Comparison of ENCODE assay signal across 23 cellular contexts in genomic region chr9:72312563-72312962, GRCh38. TPM values are rescaled to one million over a fixed set of nuclear protein-coding genes. Genes with fewer than 3 reads are reported as not detected.
DNase-seq lines count a peak whose midpoint lies in the region; ATAC-seq, FAIRE-seq and TF ChIP-seq lines count a peak whose summit lies in the region.
"Had no signal": no experiment of that assay in that cellular context is flagged by ENCODE, and none has a peak within 500 bp of the region (broad histone marks: within the 10 kb centered on the region; RNA-seq: fewer than 3 reads in every experiment).

No MANE protein-coding gene starts in this region.

- H3K27me3 Mint-ChIP-seq in neural progenitor cell (ENCODE audit: insufficient read depth, low read depth): peaks cover 4% of the 10 kb centered on the region
- H3K27me3 Mint-ChIP-seq: activated B cell treated with CpG ODN at 0.5 μM for 24 hours had no signal

- DNase-seq in A549 (ENCODE audit: low read depth in 1 of 2, low spot score in 1 of 2) (no peak), fibroblast of villous mesenchyme (ENCODE audit: low read depth) (peak; percentile 60), NCI-H2171 (lab: John Stamatoyannopoulos, UW) (no peak), activated gamma-delta T cell treated with Interleukin-2 at 50 U/mL for 16 hours (no peak), neural progenitor cell (ENCODE audit: low spot score) (no peak)
- DNase-seq: activated B cell treated with CpG ODN at 0.5 μM for 24 hours; activated CD8-positive, alpha-beta memory T cell treated with anti-CD3 and anti-CD28 coated beads for 24 hours; DMS79 treated with DMSO at 0.1 percent for 48 hours; HCEC 1CT; left cardiac atrium; midbrain; NCI-H1105; NCI-H2107; NCI-H524 treated with DMSO at 0.1 percent for 48 hours; PC-3; stimulated activated CD4-positive, alpha-beta T cell treated with anti-CD3 and anti-CD28 coated beads, Interleukin-12 subunit alpha, Interleukin-12 subunit beta, amount 100 ng/mL, for 4 hours; tibial artery had no signal

- H3K4me3 Mint-ChIP-seq in neural progenitor cell: no peak overlapping the region
- H3K4me3 Mint-ChIP-seq: activated B cell treated with CpG ODN at 0.5 μM for 24 hours had no signal

- no peak for TF ChIP-seq POLR2A in A549 (IDR thresholded peaks at IDR 0.05; ENCODE audit: low read length)

- H3K4me1 Mint-ChIP-seq in neural progenitor cell: peaks cover 26% of the 10 kb centered on the region

- H3K27me3 ChIP-seq in neural progenitor cell: no peaks in the 10 kb centered on the region
- H3K27me3 ChIP-seq: tibial artery had no signal

- H3K4me3 ChIP-seq in A549 (no peak overlapping the region), fibroblast of villous mesenchyme (ENCODE audit: low read depth, low read length) (no peak overlapping the region), neural progenitor cell (no peak overlapping the region)
- H3K4me3 ChIP-seq: tibial artery had no signal

- H3K4me1 ChIP-seq in A549: peaks cover 59% of the 10 kb centered on the region
- H3K4me1 ChIP-seq in neural progenitor cell: peaks cover 20% of the 10 kb centered on the region

- TF ChIP-seq CTCF in A549 (IDR thresholded peaks at IDR 0.05): no peak
- no peak for TF ChIP-seq CTCF in fibroblast of villous mesenchyme (IDR thresholded peaks at IDR 0.05; ENCODE audit: insufficient read depth, low read depth, low read length)
- no peak for TF ChIP-seq CTCF in neural progenitor cell (IDR thresholded peaks at IDR 0.05)

- H3K9me3 Mint-ChIP-seq in neural progenitor cell: no peaks in the 10 kb centered on the region
- H3K9me3 Mint-ChIP-seq: activated B cell treated with CpG ODN at 0.5 μM for 24 hours had no signal

- no peak for FAIRE-seq in A549 (lab: Jason Lieb, UNC)
- FAIRE-seq: bronchial epithelial cell, frontal cortex had no signal

- ATAC-seq in A549: no peak
- ATAC-seq in GM19043 (IDR thresholded peaks at IDR 0.05; ENCODE audit: low read depth, unreplicated experiment): peak; percentile 47
- peak; percentile 59 for ATAC-seq in HG03108 (IDR thresholded peaks at IDR 0.05; ENCODE audit: unreplicated experiment)
- ATAC-seq in GM19351 (IDR thresholded peaks at IDR 0.05; ENCODE audit: unreplicated experiment): no peak
- ATAC-seq: left cardiac atrium, PC-3 had no signal

- no peak overlapping the region for H3K27ac Mint-ChIP-seq in neural progenitor cell
- H3K27ac Mint-ChIP-seq: activated B cell treated with CpG ODN at 0.5 μM for 24 hours had no signal

- H3F3A ChIP-seq in neural progenitor cell (ENCODE audit: low read depth): peaks cover 19% of the 10 kb centered on the region

- POLR2A ChIA-PET in A549 (lab: Yijun Ruan, JAX): no interaction called here

- TF ChIP-seq EP300 in A549 (IDR thresholded peaks at IDR 0.05): no peak

- no peaks in the 10 kb centered on the region for H3K36me3 ChIP-seq in neural progenitor cell
- H3K36me3 ChIP-seq: tibial artery had no signal

- no peaks in the 10 kb centered on the region for H3K79me2 ChIP-seq in neural progenitor cell (ENCODE audit: low read depth)

- WGBS in A549 (ENCODE audit: missing lambda C conversion rate): 67% methylated on average over 5 of the region's 5 CpGs

- H4K20me1 ChIP-seq in neural progenitor cell (ENCODE audit: low read depth): peaks cover 5% of the 10 kb centered on the region

- H3K9me3 ChIP-seq in A549: no peaks in the 10 kb centered on the region
- no peaks in the 10 kb centered on the region for H3K9me3 ChIP-seq in neural progenitor cell (ENCODE audit: low read depth)
- H3K9me3 ChIP-seq: tibial artery had no signal

- H3K4me2 ChIP-seq in A549 (no peak overlapping the region), neural progenitor cell (no peak overlapping the region)

- TF ChIP-seq RAD21 in A549 (conservative IDR thresholded peaks at IDR 0.05 in 1 of 2, IDR thresholded peaks at IDR 0.05 in 1 of 2): no peak

- H2AFZ ChIP-seq in neural progenitor cell (replicated peaks): no peak overlapping the region

- no peaks in the 10 kb centered on the region for H3K36me3 Mint-ChIP-seq in neural progenitor cell

- H3K27ac ChIP-seq in A549 (peak overlapping the region; percentile 52 to 87; a peak in 4 of 6 replicates), neural progenitor cell (no peak overlapping the region)
- H3K27ac ChIP-seq: C4-2B, tibial artery had no signal

- no peak overlapping the region for H3K9ac ChIP-seq in neural progenitor cell

- CTCF ChIA-PET in A549 (lab: Yijun Ruan, JAX): no interaction called here

TF ChIP-seq in A549, 52 proteins besides CTCF, POLR2A, EP300 and RAD21:
- TF ChIP-seq SMC3 (IDR thresholded peaks at IDR 0.05) (no peak), ZSCAN20 (CRISPR knock-in tag; IDR thresholded peaks at IDR 0.05) (no peak), KDM5A (IDR thresholded peaks at IDR 0.05) (no peak), NR3C1 (IDR thresholded peaks at IDR 0.05) (no peak), ELK1 (IDR thresholded peaks at IDR 0.05; ENCODE audit: low read depth, low read length) (no peak), BHLHE40 (IDR thresholded peaks at IDR 0.05; ENCODE audit: low read depth, low read length) (no peak), EHMT2 (IDR thresholded peaks at IDR 0.05; ENCODE audit: low read depth) (no peak), USF2 (IDR thresholded peaks at IDR 0.05) (no peak), RNF2 (IDR thresholded peaks at IDR 0.05; ENCODE audit: borderline replicate concordance, low read depth) (no peak), KDM1A (IDR thresholded peaks at IDR 0.05; ENCODE audit: low read depth) (no peak), CBX8 (IDR thresholded peaks at IDR 0.05) (no peak)

RNA-seq across cellular contexts. Expression of gene ZFAND5, which starts 52.4 kb away (rescaled TPM):
- polyA plus RNA-seq in A549 (2011; rRNA removed) (234 and 315 TPM in 2 replicates), A549 (2017; fragmentation: RNase III; extraction: RNeasy Plus Mini Kit Qiagen cat#74134 plus additional on column Dnase treatment) (126 to 136 TPM (median 135 TPM) in 3 replicates)
- 94.0 and 129 TPM in 2 replicates for polyA plus RNA-seq in A549 (2012; cell fraction: cytosol; rRNA removed)
- 92.3 and 99.3 TPM in 2 replicates for polyA plus RNA-seq in A549 (2012; cell fraction: nucleus; rRNA removed)
- polyA minus RNA-seq in A549 (2011; rRNA and poly(A)+ RNA removed): 74.6 and 81.9 TPM in 2 replicates
- total RNA-seq in fibroblast of villous mesenchyme (206 and 366 TPM in 2 replicates), neural progenitor cell (ENCODE audit: low replicate concordance) (119 and 162 TPM in 2 replicates)

Comparison
In these comparisons a context has a peak if more than half of its experiments do, and no peak if none do; other contexts are left out.
1. ATAC-seq: peak in GM19043 (single experiment) and HG03108 (single experiment); none in A549 (0 of 2) and GM19351 (single experiment).